Comparison of ENCODE assay signal across 9 cellular contexts in the genomic region with DNA sequence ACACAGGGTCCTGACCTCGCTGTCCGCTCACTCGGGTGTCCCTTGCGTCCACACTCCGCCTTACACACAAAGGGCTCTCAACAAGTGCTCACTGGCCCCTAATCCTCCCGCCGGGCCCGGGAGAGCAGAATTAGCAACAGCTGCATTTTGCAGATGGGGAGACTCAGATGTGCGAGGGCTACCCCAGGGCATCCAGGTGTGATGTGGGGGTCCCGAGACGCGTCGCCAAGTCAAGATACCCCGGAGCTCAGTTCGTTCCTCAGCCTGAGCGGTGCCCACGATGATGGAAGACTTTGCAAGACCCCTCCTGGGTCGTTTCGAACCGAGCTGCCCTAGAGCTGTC. TPM values are rescaled to one million over a fixed set of nuclear protein-coding genes. Genes with fewer than 3 reads are reported as not detected.
DNase-seq lines count a peak whose midpoint lies in the region; ATAC-seq and TF ChIP-seq lines count a peak whose summit lies in the region.
"Had no signal": no experiment of that assay in that cellular context is flagged by ENCODE, and none has a peak within 500 bp of the region (broad histone marks: within the 10 kb centered on the region; RNA-seq: fewer than 3 reads in every experiment).

No MANE protein-coding gene starts in this region.

- POLR2A ChIA-PET in activated CD4-positive, alpha-beta T cell treated with anti-CD3 and anti-CD28 coated beads for 36 hours (lab: Charles Lee), result no interaction called here

- no peak for DNase-seq in activated CD4-positive, alpha-beta T cell treated with anti-CD3 and anti-CD28 coated beads for 36 hours
- no peak for DNase-seq in activated CD4-positive, alpha-beta T cell treated with anti-CD3 and anti-CD28 coated beads for 1 hour
- DNase-seq in ascending aorta (ENCODE audit: low spot score in 2 of 2), result no peak
- no peak for DNase-seq in suprapubic skin (ENCODE audit: low spot score in 2 of 2)
- DNase-seq in glomerular visceral epithelial cell (ENCODE audit: extremely low spot score), result no peak
- DNase-seq in stimulated activated CD4-positive, alpha-beta T cell treated with anti-CD3 and anti-CD28 coated beads, Interleukin-15, amount 100 ng/mL, for 24 hours, result no peak
- DNase-seq in left lobe of liver (ENCODE audit: low spot score), result no peak

- 37% methylated on average over 20 of the region's 20 CpGs for WGBS in liver
- 39% methylated on average over 13 of the region's 20 CpGs for WGBS in suprapubic skin

- peak overlapping the region; percentile 83 for H3K4me3 Mint-ChIP-seq in activated CD4-positive, alpha-beta T cell treated with anti-CD3 and anti-CD28 coated beads for 36 hours

- H3K27me3 Mint-ChIP-seq in activated CD4-positive, alpha-beta T cell treated with anti-CD3 and anti-CD28 coated beads for 36 hours, result no peaks in the 10 kb centered on the region

- no peak overlapping the region for H3K9ac ChIP-seq in liver (ENCODE audit: low read depth in 1 of 2, low read length in 2 of 2)

- H3K27ac ChIP-seq in ascending aorta (peak overlapping the region in 1 of 2 donors; percentile 41), liver (ENCODE audit: low read depth in 1 of 2, low read length in 2 of 2) (no peak overlapping the region), suprapubic skin (no peak overlapping the region)

- peaks cover 24% of the 10 kb centered on the region for H3K4me1 Mint-ChIP-seq in activated CD4-positive, alpha-beta T cell treated with anti-CD3 and anti-CD28 coated beads for 36 hours

- CTCF ChIA-PET in activated CD4-positive, alpha-beta T cell treated with anti-CD3 and anti-CD28 coated beads for 36 hours (lab: Charles Lee), result interaction anchor here (0.5 to 2.2 kb wide), 7 partner anchors 9 to 396 kb away, joined by 3 to 12 read pairs (median 3); no protein-coding TSS in a partner anchor

- H3K36me3 Mint-ChIP-seq in activated CD4-positive, alpha-beta T cell treated with anti-CD3 and anti-CD28 coated beads for 36 hours (ENCODE audit: low read depth), result peaks cover 9% of the 10 kb centered on the region

- no peak for TF ChIP-seq RAD21 in liver (IDR thresholded peaks at IDR 0.05)

- intact Hi-C loops in activated CD4-positive, alpha-beta T cell treated with anti-CD3 and anti-CD28 coated beads for 36 hours (cut with DNase I, micrococcal nuclease), result loop anchor here (1.0 to 10.0 kb wide), 5 partner anchors 231 to 538 kb away; partner anchors contain the start of genes LSM3 (in 2 of the 2), XPC (in 2 of the 2), SLC6A6 (in 1 of the 2) and TMEM43 (in 1 of the 2)
- intact Hi-C loops in ascending aorta (cut with DNase I), result loop anchor here (5.0 to 10.0 kb wide), 7 partner anchors 308 to 1410 kb away; partner anchors contain the start of genes CCDC174, SLC6A6 and TSEN2

- no peak for TF ChIP-seq EP300 in suprapubic skin (IDR thresholded peaks at IDR 0.05)

- H3K9me3 Mint-ChIP-seq in activated CD4-positive, alpha-beta T cell treated with anti-CD3 and anti-CD28 coated beads for 36 hours (ENCODE audit: low read depth), result peaks cover 12% of the 10 kb centered on the region

- H3K4me3 ChIP-seq in ascending aorta, result peak overlapping the region; percentile 56 to 82
- H3K4me3 ChIP-seq in liver (ENCODE audit: low read depth in 1 of 3, low read length in 3 of 3), result peak overlapping the region; percentile 44 to 63 (median 45)
- H3K4me3 ChIP-seq in suprapubic skin, result peak overlapping the region; percentile 76

- H3K27me3 ChIP-seq in ascending aorta, result no peaks in the 10 kb centered on the region
- H3K27me3 ChIP-seq in liver (ENCODE audit: control insufficient read depth in 4 of 4, insufficient read depth in 4 of 4, low read length in 3 of 4), result no peaks in the 10 kb centered on the region
- no peaks in the 10 kb centered on the region for H3K27me3 ChIP-seq in suprapubic skin

- no peak overlapping the region for H3K27ac Mint-ChIP-seq in activated CD4-positive, alpha-beta T cell treated with anti-CD3 and anti-CD28 coated beads for 36 hours

- H3K36me3 ChIP-seq in ascending aorta (no peaks in the 10 kb centered on the region), liver (ENCODE audit: control insufficient read depth in 4 of 4, insufficient read depth in 3 of 4, low read depth in 1 of 4, low read length in 3 of 4) (no peaks in the 10 kb centered on the region), suprapubic skin (no peaks in the 10 kb centered on the region)

- no peaks in the 10 kb centered on the region for H3K9me3 ChIP-seq in ascending aorta
- peaks cover 2 to 12% (median 8%) of the 10 kb centered on the region in 4 donors for H3K9me3 ChIP-seq in liver (ENCODE audit: control insufficient read depth in 4 of 4, low read length in 3 of 4)
- H3K9me3 ChIP-seq in suprapubic skin, result no peaks in the 10 kb centered on the region

- no peak for TF ChIP-seq POLR2A in suprapubic skin (IDR thresholded peaks at IDR 0.05)

- no peak for ATAC-seq in activated CD4-positive, alpha-beta T cell treated with anti-CD3 and anti-CD28 coated beads for 36 hours
- no peak for ATAC-seq in left lobe of liver

- TF ChIP-seq CTCF in ascending aorta (IDR thresholded peaks at IDR 0.05) (no peak), liver (IDR thresholded peaks at IDR 0.05; ENCODE audit: low read depth, low read length, missing input control) (no peak), suprapubic skin (IDR thresholded peaks at IDR 0.05) (no peak)

- H3K4me1 ChIP-seq in ascending aorta, result peaks cover 5% of the 10 kb centered on the region in 2 donors
- peaks cover 6 to 12% (median 7%) of the 10 kb centered on the region in 4 donors for H3K4me1 ChIP-seq in liver (ENCODE audit: control insufficient read depth in 4 of 4, insufficient read depth in 4 of 4, low read length in 3 of 4)
- H3K4me1 ChIP-seq in suprapubic skin, result peaks cover 30% of the 10 kb centered on the region

TF ChIP-seq in liver, 16 proteins besides CTCF, POLR2A, EP300 and RAD21:
- TF ChIP-seq, protein P1, sequence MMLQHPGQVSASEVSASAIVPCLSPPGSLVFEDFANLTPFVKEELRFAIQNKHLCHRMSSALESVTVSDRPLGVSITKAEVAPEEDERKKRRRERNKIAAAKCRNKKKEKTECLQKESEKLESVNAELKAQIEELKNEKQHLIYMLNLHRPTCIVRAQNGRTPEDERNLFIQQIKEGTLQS (IDR thresholded peaks at IDR 0.05), result no peak
- TF ChIP-seq TAF1 (conservative IDR thresholded peaks at IDR 0.05) (no peak), FOXA1 (IDR thresholded peaks at IDR 0.05) (no peak), HNF4G (IDR thresholded peaks at IDR 0.05) (no peak), FOXA2 (IDR thresholded peaks at IDR 0.05) (no peak), NR2F2 (IDR thresholded peaks at IDR 0.05) (no peak), HNF4A (conservative IDR thresholded peaks at IDR 0.05) (no peak), REST (IDR thresholded peaks at IDR 0.05) (no peak), SP1 (IDR thresholded peaks at IDR 0.05) (no peak), GABPA (IDR thresholded peaks at IDR 0.05 in 1 of 2, conservative IDR thresholded peaks at IDR 0.05 in 1 of 2) (no peak)
- TF ChIP-seq, protein P2, sequence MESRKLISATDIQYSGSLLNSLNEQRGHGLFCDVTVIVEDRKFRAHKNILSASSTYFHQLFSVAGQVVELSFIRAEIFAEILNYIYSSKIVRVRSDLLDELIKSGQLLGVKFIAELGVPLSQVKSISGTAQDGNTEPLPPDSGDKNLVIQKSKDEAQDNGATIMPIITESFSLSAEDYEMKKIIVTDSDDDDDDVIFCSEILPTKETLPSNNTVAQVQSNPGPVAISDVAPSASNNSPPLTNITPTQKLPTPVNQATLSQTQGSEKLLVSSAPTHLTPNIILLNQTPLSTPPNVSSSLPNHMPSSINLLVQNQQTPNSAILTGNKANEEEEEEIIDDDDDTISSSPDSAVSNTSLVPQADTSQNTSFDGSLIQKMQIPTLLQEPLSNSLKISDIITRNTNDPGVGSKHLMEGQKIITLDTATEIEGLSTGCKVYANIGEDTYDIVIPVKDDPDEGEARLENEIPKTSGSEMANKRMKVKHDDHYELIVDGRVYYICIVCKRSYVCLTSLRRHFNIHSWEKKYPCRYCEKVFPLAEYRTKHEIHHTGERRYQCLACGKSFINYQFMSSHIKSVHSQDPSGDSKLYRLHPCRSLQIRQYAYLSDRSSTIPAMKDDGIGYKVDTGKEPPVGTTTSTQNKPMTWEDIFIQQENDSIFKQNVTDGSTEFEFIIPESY (IDR thresholded peaks at IDR 0.05), result no peak

RNA-seq across cellular contexts. Expression of gene WNT7A, which starts 14.9 kb away (rescaled TPM):
- under 1 TPM; 0.11 to 0.39 TPM for total RNA-seq in activated CD4-positive, alpha-beta T cell treated with anti-CD3 and anti-CD28 coated beads for 36 hours
- total RNA-seq in ascending aorta, result not detected
- total RNA-seq in liver, result not detected
- not detected for polyA plus RNA-seq in liver
- 1 to 10 TPM; 1.1 to 3.9 (median 1.8) TPM for total RNA-seq in suprapubic skin
- total RNA-seq in left lobe of liver, result not detected
- total RNA-seq: NCI-H460 had no signal
